1 cellular context compared by ENCODE assay signal in the genomic region with DNA sequence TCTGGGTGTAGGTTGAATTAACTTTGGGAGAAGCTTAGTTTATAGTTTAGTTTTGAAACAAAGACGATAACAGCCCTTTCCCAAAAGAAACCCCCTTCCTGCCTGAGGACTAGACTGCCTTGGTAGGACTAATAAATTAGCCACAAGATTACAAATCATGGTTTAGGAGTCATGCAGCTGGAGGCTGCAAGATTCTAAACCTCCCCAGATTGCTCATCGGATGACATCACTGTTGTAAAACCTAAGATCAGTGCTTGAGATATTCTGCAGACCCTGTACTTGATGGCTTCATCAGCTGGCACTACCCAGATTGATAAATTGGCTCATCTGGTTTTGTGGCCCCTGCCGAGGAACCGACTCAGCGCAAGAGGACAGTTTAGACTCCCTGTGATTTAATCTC.
TF ChIP-seq lines count a peak whose summit lies in the region.

No MANE protein-coding gene starts in this region.

TF ChIP-seq in SK-N-SH, 30 proteins besides CTCF, POLR2A, EP300 and RAD21 (continued from another document):
- TF ChIP-seq, protein P1, sequence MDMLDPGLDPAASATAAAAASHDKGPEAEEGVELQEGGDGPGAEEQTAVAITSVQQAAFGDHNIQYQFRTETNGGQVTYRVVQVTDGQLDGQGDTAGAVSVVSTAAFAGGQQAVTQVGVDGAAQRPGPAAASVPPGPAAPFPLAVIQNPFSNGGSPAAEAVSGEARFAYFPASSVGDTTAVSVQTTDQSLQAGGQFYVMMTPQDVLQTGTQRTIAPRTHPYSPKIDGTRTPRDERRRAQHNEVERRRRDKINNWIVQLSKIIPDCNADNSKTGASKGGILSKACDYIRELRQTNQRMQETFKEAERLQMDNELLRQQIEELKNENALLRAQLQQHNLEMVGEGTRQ (IDR thresholded peaks at IDR 0.05; ENCODE audit: borderline replicate concordance, low read depth, low read length): no peak
- peak; percentile 82 for TF ChIP-seq TCF12 (IDR thresholded peaks at IDR 0.05)
- TF ChIP-seq USF1 (IDR thresholded peaks at IDR 0.05; ENCODE audit: borderline replicate concordance, low read depth): no peak
- no peak for TF ChIP-seq GABPA (IDR thresholded peaks at IDR 0.05; ENCODE audit: low read depth)
- peak; percentile 50; the same call in 1 of the 2 replicates for TF ChIP-seq FOSL2 (IDR thresholded peaks at IDR 0.05; ENCODE audit: borderline replicate concordance, low read depth)
- TF ChIP-seq NRF1 (IDR thresholded peaks at IDR 0.05; ENCODE audit: low read depth, low read length): no peak
- no peak for TF ChIP-seq ELF1 (IDR thresholded peaks at IDR 0.05)
- peak; percentile 40; the same call in 1 of the 2 replicates for TF ChIP-seq JUND (IDR thresholded peaks at IDR 0.05)
- TF ChIP-seq RCOR1 (IDR thresholded peaks at IDR 0.05; ENCODE audit: low read length): no peak
- TF ChIP-seq, protein P2, sequence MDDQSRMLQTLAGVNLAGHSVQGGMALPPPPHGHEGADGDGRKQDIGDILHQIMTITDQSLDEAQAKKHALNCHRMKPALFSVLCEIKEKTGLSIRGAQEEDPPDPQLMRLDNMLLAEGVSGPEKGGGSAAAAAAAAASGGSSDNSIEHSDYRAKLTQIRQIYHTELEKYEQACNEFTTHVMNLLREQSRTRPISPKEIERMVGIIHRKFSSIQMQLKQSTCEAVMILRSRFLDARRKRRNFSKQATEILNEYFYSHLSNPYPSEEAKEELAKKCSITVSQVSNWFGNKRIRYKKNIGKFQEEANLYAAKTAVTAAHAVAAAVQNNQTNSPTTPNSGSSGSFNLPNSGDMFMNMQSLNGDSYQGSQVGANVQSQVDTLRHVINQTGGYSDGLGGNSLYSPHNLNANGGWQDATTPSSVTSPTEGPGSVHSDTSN (IDR thresholded peaks at IDR 0.05): peak; percentile 79
- TF ChIP-seq, protein P3, sequence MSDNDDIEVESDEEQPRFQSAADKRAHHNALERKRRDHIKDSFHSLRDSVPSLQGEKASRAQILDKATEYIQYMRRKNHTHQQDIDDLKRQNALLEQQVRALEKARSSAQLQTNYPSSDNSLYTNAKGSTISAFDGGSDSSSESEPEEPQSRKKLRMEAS (IDR thresholded peaks at IDR 0.05; ENCODE audit: low read depth): no peak
- TF ChIP-seq MXI1 (IDR thresholded peaks at IDR 0.05; ENCODE audit: low read depth, low read length): no peak
- TF ChIP-seq FOXM1 (IDR thresholded peaks at IDR 0.05; ENCODE audit: low read depth): no peak
- no peak for TF ChIP-seq GATA2 (CRISPR knock-in tag; IDR thresholded peaks at IDR 0.05)
TF ChIP-seq in SK-N-SH: peak in this region for 4.
